Comparison of ENCODE assay signal across 9 cellular contexts in the genomic region with DNA sequence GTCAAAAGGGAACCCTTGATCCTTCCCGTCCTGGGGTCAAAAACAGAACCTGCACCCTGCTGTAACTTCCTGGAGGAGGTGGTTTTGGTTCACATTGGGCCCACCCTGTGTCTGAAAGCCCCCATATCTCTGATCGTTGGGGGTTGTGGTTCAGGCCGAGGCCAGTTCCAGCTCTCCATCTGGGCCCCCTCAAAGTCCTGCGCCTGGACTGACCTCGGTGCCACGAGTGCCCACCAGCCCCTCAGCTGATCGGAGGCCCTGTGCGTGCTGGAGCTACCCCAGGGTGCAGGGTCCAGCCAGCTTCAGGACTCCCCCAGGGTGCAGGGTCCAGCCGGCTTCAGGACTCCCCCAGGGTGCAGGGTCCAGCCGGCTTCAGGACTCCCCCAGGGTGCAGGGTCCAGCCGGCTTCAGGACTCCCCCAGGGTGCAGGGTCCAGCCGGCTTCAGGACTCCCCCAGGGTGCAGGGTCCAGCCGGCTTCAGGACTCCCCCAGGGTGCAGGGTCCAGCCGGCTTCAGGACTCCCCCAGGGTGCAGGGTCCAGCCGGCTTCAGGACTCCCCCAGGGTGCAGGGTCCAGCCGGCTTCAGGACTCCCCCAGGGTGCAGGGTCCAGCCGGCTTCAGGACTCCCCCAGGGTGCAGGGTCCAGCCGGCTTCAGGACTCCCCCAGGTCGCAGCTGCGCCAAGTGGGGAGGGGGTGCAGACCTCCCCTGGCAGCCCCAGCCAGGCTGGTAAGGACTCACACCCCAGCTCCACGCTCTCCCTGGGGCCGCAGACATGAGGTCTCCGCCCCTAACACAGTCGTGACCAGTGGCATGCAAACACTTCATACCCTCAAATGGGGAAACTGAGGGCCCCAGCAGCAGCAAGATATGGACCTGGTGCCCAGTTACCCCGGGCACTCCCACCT. TPM values are rescaled to one million over a fixed set of nuclear protein-coding genes. Genes with fewer than 3 reads are reported as not detected.
DNase-seq lines count a peak whose midpoint lies in the region; ATAC-seq and TF ChIP-seq lines count a peak whose summit lies in the region.
"Not testable (repeated sequence)": the region's sequence is repeated elsewhere in the genome, so short reads cannot be mapped to it uniquely, and the experiment has no call there.
"Had no signal": no experiment of that assay in that cellular context is flagged by ENCODE, and none has a peak within 500 bp of the region (broad histone marks: within the 10 kb centered on the region; RNA-seq: fewer than 3 reads in every experiment).

No MANE protein-coding gene starts in this region.

- not testable (repeated sequence) for H3K9me3 Mint-ChIP-seq in T-cell; activated CD8-positive, alpha-beta memory T cell treated with anti-CD3 and anti-CD28 coated beads, Interleukin-2, amount 10 ng/mL, durations not matched to agents 7 days and 5 days (ENCODE audit: low read depth); activated naive CD8-positive, alpha-beta T cell treated with anti-CD3 and anti-CD28 coated beads, Interleukin-2, amount 50 U/mL, for 24 hours; immature natural killer cell; naive thymus-derived CD4-positive, alpha-beta T cell

- not testable (repeated sequence) for H4K20me1 ChIP-seq in BLaER1; Karpas-422 (ENCODE audit: insufficient read depth, low read depth, low read length)

- not testable (repeated sequence) for H3K36me3 ChIP-seq in BLaER1; Karpas-422 (ENCODE audit: insufficient read depth, low read length); stomach
- H3K36me3 ChIP-seq in naive thymus-derived CD4-positive, alpha-beta T cell (ENCODE audit: control insufficient read depth in 2 of 3, insufficient read depth in 3 of 3, low read length in 3 of 3) = peaks cover 7 to 24% (median 9%) of the 10 kb centered on the region in 3 experiments

- CTCF ChIA-PET in T-cell (lab: Charles Lee) = interaction anchor here in 1 of 2 donors (1.0 to 1.8 kb wide), 3 partner anchors 15 to 111 kb away, joined by 3 to 7 read pairs (median 4); a partner anchor contains a TSS
- CTCF ChIA-PET in activated CD8-positive, alpha-beta memory T cell treated with anti-CD3 and anti-CD28 coated beads, Interleukin-2, amount 10 ng/mL, durations not matched to agents 7 days and 5 days (lab: Charles Lee) = interaction anchor here (1.1 to 11.1 kb wide), 4 partner anchors 17 to 112 kb away, joined by 3 to 185 read pairs (median 38); a partner anchor contains a TSS
- CTCF ChIA-PET in naive thymus-derived CD4-positive, alpha-beta T cell (lab: Charles Lee) = interaction anchor here (1.8 to 5.9 kb wide), 4 partner anchors 9 to 19 kb away, joined by 6 to 44 read pairs (median 13); a partner anchor contains a TSS

- H3K27me3 Mint-ChIP-seq in T-cell; activated CD8-positive, alpha-beta memory T cell treated with anti-CD3 and anti-CD28 coated beads, Interleukin-2, amount 10 ng/mL, durations not matched to agents 7 days and 5 days; activated naive CD8-positive, alpha-beta T cell treated with anti-CD3 and anti-CD28 coated beads, Interleukin-2, amount 50 U/mL, for 24 hours; naive thymus-derived CD4-positive, alpha-beta T cell: not testable (repeated sequence)
- H3K27me3 Mint-ChIP-seq in immature natural killer cell (ENCODE audit: low read depth in 3 of 3) = peaks cover 8 to 25% (median 16%) of the 10 kb centered on the region in 3 donors

- intact Hi-C loops in naive thymus-derived CD4-positive, alpha-beta T cell (cut with micrococcal nuclease) = loop anchor here in 1 of 2 donors (5.0 kb wide), 1 partner anchor 95 kb away; a partner anchor contains a TSS
- intact Hi-C loops in stomach (cut with DNase I; ENCODE audit: low total_unique reads) = not testable (repeated sequence)

- H3K9me2 ChIP-seq in Karpas-422 (replicated peaks; ENCODE audit: insufficient read depth, low read length) = not testable (repeated sequence)

- H3K79me2 ChIP-seq in Karpas-422 (ENCODE audit: low read length) = peaks cover 48% of the 10 kb centered on the region

- DNase-seq in Karpas-422; T-cell; activated CD8-positive, alpha-beta memory T cell treated with anti-CD3 and anti-CD28 coated beads, Interleukin-2, amount 10 ng/mL, durations not matched to agents 7 days and 5 days; activated naive CD8-positive, alpha-beta T cell treated with anti-CD3 and anti-CD28 coated beads, Interleukin-2, amount 50 U/mL, for 24 hours; immature natural killer cell; naive thymus-derived CD4-positive, alpha-beta T cell; stomach: not testable (repeated sequence)

- H3K36me3 Mint-ChIP-seq in T-cell (peaks cover 17% of the 10 kb centered on the region), immature natural killer cell (peaks cover 17 to 37% (median 19%) of the 10 kb centered on the region in 3 donors)
- H3K36me3 Mint-ChIP-seq in activated CD8-positive, alpha-beta memory T cell treated with anti-CD3 and anti-CD28 coated beads, Interleukin-2, amount 10 ng/mL, durations not matched to agents 7 days and 5 days = peaks cover 34% of the 10 kb centered on the region
- H3K36me3 Mint-ChIP-seq in activated naive CD8-positive, alpha-beta T cell treated with anti-CD3 and anti-CD28 coated beads, Interleukin-2, amount 50 U/mL, for 24 hours (ENCODE audit: low read depth) = peaks cover 31% of the 10 kb centered on the region
- H3K36me3 Mint-ChIP-seq in naive thymus-derived CD4-positive, alpha-beta T cell = peaks cover 0 to 40% (median 13%) of the 10 kb centered on the region in 5 donors

- not testable (repeated sequence) for TF ChIP-seq CTCF in stomach (IDR thresholded peaks at IDR 0.05)

- H3K9ac ChIP-seq in BLaER1 = peak overlapping the region; percentile 42; the same call in 1 of the 2 replicates
- H3K9ac ChIP-seq in Karpas-422 (ENCODE audit: low read length) = peak overlapping the region; percentile 70

- H3K27ac Mint-ChIP-seq in T-cell = peak overlapping the region; percentile 93
- peak overlapping the region; percentile 88 for H3K27ac Mint-ChIP-seq in activated CD8-positive, alpha-beta memory T cell treated with anti-CD3 and anti-CD28 coated beads, Interleukin-2, amount 10 ng/mL, durations not matched to agents 7 days and 5 days
- H3K27ac Mint-ChIP-seq in activated naive CD8-positive, alpha-beta T cell treated with anti-CD3 and anti-CD28 coated beads, Interleukin-2, amount 50 U/mL, for 24 hours = peak overlapping the region; percentile 86
- peak overlapping the region; percentile 88 to 98 (median 94) for H3K27ac Mint-ChIP-seq in immature natural killer cell
- peak overlapping the region; percentile 87 to 98 (median 93) for H3K27ac Mint-ChIP-seq in naive thymus-derived CD4-positive, alpha-beta T cell

- POLR2A ChIA-PET in T-cell (lab: Charles Lee) = not testable (repeated sequence)
- POLR2A ChIA-PET in naive thymus-derived CD4-positive, alpha-beta T cell (lab: Charles Lee) = interaction anchor here (1.1 to 17.4 kb wide), 7 partner anchors 7 to 111 kb away, joined by 3 to 569 read pairs (median 8); a partner anchor contains a TSS

- H3K27me3 ChIP-seq in BLaER1; Karpas-422 (ENCODE audit: low read length); naive thymus-derived CD4-positive, alpha-beta T cell (ENCODE audit: control insufficient read depth in 2 of 2, insufficient read depth in 2 of 2, low read length in 2 of 2); stomach: not testable (repeated sequence)

- peaks cover 84 to 90% (median 88%) of the 10 kb centered on the region in 3 donors for H3K4me1 Mint-ChIP-seq in T-cell
- H3K4me1 Mint-ChIP-seq in activated CD8-positive, alpha-beta memory T cell treated with anti-CD3 and anti-CD28 coated beads, Interleukin-2, amount 10 ng/mL, durations not matched to agents 7 days and 5 days = peaks cover 66% of the 10 kb centered on the region
- H3K4me1 Mint-ChIP-seq in activated naive CD8-positive, alpha-beta T cell treated with anti-CD3 and anti-CD28 coated beads, Interleukin-2, amount 50 U/mL, for 24 hours = peaks cover 81% of the 10 kb centered on the region
- H3K4me1 Mint-ChIP-seq in immature natural killer cell = peaks cover 82 to 85% of the 10 kb centered on the region in 2 donors
- peaks cover 65 to 93% (median 76%) of the 10 kb centered on the region in 7 donors for H3K4me1 Mint-ChIP-seq in naive thymus-derived CD4-positive, alpha-beta T cell

- not testable (repeated sequence) for TF ChIP-seq EP300 in stomach (IDR thresholded peaks at IDR 0.05)

- 67 to 78% (median 71%) methylated on average over 8 to 19 of the region's 25 CpGs for WGBS in stomach, 5 donors

- H3K4me1 ChIP-seq in BLaER1 (peaks cover 93% of the 10 kb centered on the region), Karpas-422 (ENCODE audit: low read length) (peaks cover 93% of the 10 kb centered on the region), stomach (peaks cover 34 to 86% (median 58%) of the 10 kb centered on the region in 4 donors)
- H3K4me1 ChIP-seq in naive thymus-derived CD4-positive, alpha-beta T cell (ENCODE audit: control insufficient read depth in 2 of 2, insufficient read depth in 2 of 2, low read length in 2 of 2) = peaks cover 71 to 83% of the 10 kb centered on the region in 2 donors

- H3K9me3 ChIP-seq in BLaER1; Karpas-422 (ENCODE audit: low read length); naive thymus-derived CD4-positive, alpha-beta T cell (ENCODE audit: control insufficient read depth in 2 of 3, low read length in 3 of 3); stomach: not testable (repeated sequence)

- H3K4me2 ChIP-seq in BLaER1 (peak overlapping the region; percentile 91), Karpas-422 (ENCODE audit: low read depth, low read length, poor library complexity, severe bottlenecking) (peak overlapping the region; percentile 69)

- H3K4me3 ChIP-seq in BLaER1 = peak overlapping the region; percentile 1; the same call in 1 of the 2 replicates
- peak overlapping the region; percentile 45; the same call in 1 of the 2 replicates for H3K4me3 ChIP-seq in Karpas-422 (ENCODE audit: low read length)
- H3K4me3 ChIP-seq in naive thymus-derived CD4-positive, alpha-beta T cell (ENCODE audit: low read length) = peak overlapping the region; percentile 49
- peak overlapping the region in 1 of 4 donors; percentile 12 for H3K4me3 ChIP-seq in stomach

- TF ChIP-seq POLR2A in stomach (IDR thresholded peaks at IDR 0.05) = not testable (repeated sequence)

- H2AFZ ChIP-seq in Karpas-422 (ENCODE audit: low read length) = not testable (repeated sequence)

- H3K27ac ChIP-seq in BLaER1 (peak overlapping the region; percentile 78), Karpas-422 (ENCODE audit: low read length) (peak overlapping the region; percentile 83), stomach (peak overlapping the region; percentile 14 to 85 (median 83))
- peak overlapping the region; percentile 80 for H3K27ac ChIP-seq in naive thymus-derived CD4-positive, alpha-beta T cell (ENCODE audit: low read depth, low read length)

- peak overlapping the region; percentile 59 to 100 (median 62) for H3K4me3 Mint-ChIP-seq in T-cell
- peak overlapping the region; percentile 67 for H3K4me3 Mint-ChIP-seq in activated CD8-positive, alpha-beta memory T cell treated with anti-CD3 and anti-CD28 coated beads, Interleukin-2, amount 10 ng/mL, durations not matched to agents 7 days and 5 days
- peak overlapping the region; percentile 69 for H3K4me3 Mint-ChIP-seq in activated naive CD8-positive, alpha-beta T cell treated with anti-CD3 and anti-CD28 coated beads, Interleukin-2, amount 50 U/mL, for 24 hours
- peak overlapping the region; percentile 85 to 100 (median 100) for H3K4me3 Mint-ChIP-seq in immature natural killer cell
- peak overlapping the region; percentile 77 to 100 (median 87) for H3K4me3 Mint-ChIP-seq in naive thymus-derived CD4-positive, alpha-beta T cell

- not testable (repeated sequence) for ATAC-seq in T-cell (replicated peaks in 1 of 4); activated CD8-positive, alpha-beta memory T cell treated with anti-CD3 and anti-CD28 coated beads, Interleukin-2, amount 10 ng/mL, durations not matched to agents 7 days and 5 days; activated naive CD8-positive, alpha-beta T cell treated with anti-CD3 and anti-CD28 coated beads, Interleukin-2, amount 50 U/mL, for 24 hours; naive thymus-derived CD4-positive, alpha-beta T cell

RNA-seq across cellular contexts. Expression of a gene that starts 7.9 kb away (rescaled TPM):
- 252 and 484 TPM in 2 replicates for total RNA-seq in Karpas-422 (2014; rRNA removed; shearing (Covaris generic); ENCODE audit: low replicate concordance)
- total RNA-seq in T-cell (100 to 1,000 TPM; 249 to 498 (median 304) TPM), stomach (10 to 100 TPM in 3 of 5 donors, 1 to 10 TPM in 2; 3.5 to 72.2 (median 14.2) TPM)
- total RNA-seq in activated CD8-positive, alpha-beta memory T cell treated with anti-CD3 and anti-CD28 coated beads, Interleukin-2, amount 10 ng/mL, durations not matched to agents 7 days and 5 days = 100 to 1,000 TPM; 336 to 372 TPM
- polyA plus RNA-seq in immature natural killer cell (1,000 to 10,000 TPM; 1,416 to 2,161 (median 1,452) TPM), stomach (10 to 100 TPM in 2 of 3 donors, 1 to 10 TPM in 1; 6.7 to 25.3 (median 24.1) TPM)
- 100 to 1,000 TPM; 280 to 877 (median 371) TPM for total RNA-seq in naive thymus-derived CD4-positive, alpha-beta T cell
- polyA plus RNA-seq in naive thymus-derived CD4-positive, alpha-beta T cell = 100 to 1,000 TPM; 459 to 768 TPM
- polyA plus RNA-seq: BJ had no signal

RNA-seq across cellular contexts. Expression of a gene that starts 27.1 kb away (rescaled TPM):
- 12.2 and 48.7 TPM in 2 replicates for total RNA-seq in Karpas-422 (2014; rRNA removed; shearing (Covaris generic); ENCODE audit: low replicate concordance)
- 10 to 100 TPM; 16.7 to 32.2 (median 26.7) TPM for total RNA-seq in T-cell
- 10 to 100 TPM; 56.8 to 62.9 TPM for total RNA-seq in activated CD8-positive, alpha-beta memory T cell treated with anti-CD3 and anti-CD28 coated beads, Interleukin-2, amount 10 ng/mL, durations not matched to agents 7 days and 5 days
- 10 to 100 TPM in 2 of 3 donors, 1 to 10 TPM in 1; 7.1 to 12.4 (median 11.3) TPM for polyA plus RNA-seq in immature natural killer cell
- total RNA-seq in naive thymus-derived CD4-positive, alpha-beta T cell = 10 to 100 TPM; 17.8 to 46.4 (median 20.6) TPM
- polyA plus RNA-seq in naive thymus-derived CD4-positive, alpha-beta T cell = 10 to 100 TPM; 13.2 to 14.9 TPM
- total RNA-seq in stomach = 10 to 100 TPM in 3 of 5 donors, 1 to 10 TPM in 2; 5.4 to 83.4 (median 13.4) TPM
- 10 to 100 TPM; 19.9 to 37.0 (median 24.4) TPM for polyA plus RNA-seq in stomach

RNA-seq across cellular contexts. Expression of a gene that starts 39.3 kb away (rescaled TPM):
- total RNA-seq in Karpas-422 (2014; rRNA removed; shearing (Covaris generic); ENCODE audit: low replicate concordance) = 37.8 and 44.7 TPM in 2 replicates
- total RNA-seq in T-cell = 10 to 100 TPM; 73.4 to 91.1 (median 90.2) TPM
- 10 to 100 TPM; 46.0 to 49.9 TPM for total RNA-seq in activated CD8-positive, alpha-beta memory T cell treated with anti-CD3 and anti-CD28 coated beads, Interleukin-2, amount 10 ng/mL, durations not matched to agents 7 days and 5 days
- polyA plus RNA-seq in immature natural killer cell = 100 to 1,000 TPM in 1 of 3 donors, 10 to 100 TPM in 2; 67.7 to 103 (median 92.9) TPM
- 100 to 1,000 TPM in 2 of 5 experiments, 10 to 100 TPM in 3; 83.8 to 122 (median 95.6) TPM for total RNA-seq in naive thymus-derived CD4-positive, alpha-beta T cell
- 10 to 100 TPM; 60.9 to 79.8 TPM for polyA plus RNA-seq in naive thymus-derived CD4-positive, alpha-beta T cell
- total RNA-seq in stomach = 100 to 1,000 TPM in 4 of 5 donors, 10 to 100 TPM in 1; 85.7 to 253 (median 164) TPM
- polyA plus RNA-seq in stomach = 10 to 100 TPM; 61.3 to 96.3 (median 75.8) TPM
